23 cellular contexts compared by ENCODE assay signal in genomic region chr15:48416301-48416700, GRCh38.
A peak's percentile ranks its signal among the peaks of the same experiment; 100 is the strongest.
DNase-seq lines count a peak whose midpoint lies in the region; ATAC-seq and TF ChIP-seq lines count a peak whose summit lies in the region.
"Had no signal": no experiment of that assay in that cellular context is flagged by ENCODE, and none has a peak within 500 bp of the region (broad histone marks: within the 10 kb centered on the region; RNA-seq: fewer than 3 reads in every experiment).

No MANE protein-coding gene starts in this region.

- ATAC-seq in GM18868 (IDR thresholded peaks at IDR 0.05; ENCODE audit: unreplicated experiment) (peak; percentile 67), HG03045 (IDR thresholded peaks at IDR 0.05; ENCODE audit: unreplicated experiment) (no peak)

- H2AFZ ChIP-seq in mesenchymal stem cell (ENCODE audit: low read depth, low read length) = no peak overlapping the region
- H2AFZ ChIP-seq: parathyroid adenoma had no signal

- peaks cover 7% of the 10 kb centered on the region for H3K79me1 ChIP-seq in mesenchymal stem cell (replicated peaks; ENCODE audit: low read length, poor library complexity, severe bottlenecking)

- H3K9ac ChIP-seq in adipocyte (ENCODE audit: low read length) = peak overlapping the region; percentile 33
- peak overlapping the region; percentile 1 for H3K9ac ChIP-seq in mesenchymal stem cell (ENCODE audit: low read length)
- H3K9ac ChIP-seq: parathyroid adenoma had no signal

- no peak overlapping the region for H2BK15ac ChIP-seq in mesenchymal stem cell (ENCODE audit: low read depth, poor library complexity, severe bottlenecking)

- H4K8ac ChIP-seq in mesenchymal stem cell (ENCODE audit: low read length) = no peak overlapping the region

- H2BK5ac ChIP-seq in mesenchymal stem cell (ENCODE audit: low read depth, low read length, poor library complexity, severe bottlenecking) = no peak overlapping the region

- H3K27ac ChIP-seq in mesenchymal stem cell (ENCODE audit: low read length, poor library complexity, severe bottlenecking) (no peak overlapping the region), vagina (peak overlapping the region; percentile 65)
- H3K27ac ChIP-seq: adrenal gland, parathyroid adenoma had no signal

- H2BK120ac ChIP-seq in mesenchymal stem cell (ENCODE audit: low read depth, low read length) = no peak overlapping the region

- peaks cover 48% of the 10 kb centered on the region for H3K4me1 ChIP-seq in adipocyte (ENCODE audit: control insufficient read depth, insufficient read depth, low read length)
- H3K4me1 ChIP-seq in mesenchymal stem cell (ENCODE audit: control insufficient read depth, insufficient read depth, low read depth, low read length) = peaks cover 2% of the 10 kb centered on the region
- peaks cover 21% of the 10 kb centered on the region for H3K4me1 ChIP-seq in vagina
- H3K4me1 ChIP-seq: adrenal gland, breast epithelium, parathyroid adenoma had no signal

- TF ChIP-seq CTCF in vagina (IDR thresholded peaks at IDR 0.05) = no peak

- WGBS in mesenchymal stem cell = 74% methylated on average over 3 of the region's 3 CpGs

- no peak overlapping the region for H4K91ac ChIP-seq in mesenchymal stem cell (ENCODE audit: low read length)

- H3K9me3 ChIP-seq in adipocyte (ENCODE audit: control insufficient read depth, low read length) (no peaks in the 10 kb centered on the region), mesenchymal stem cell (ENCODE audit: control insufficient read depth, low read length) (no peaks in the 10 kb centered on the region), vagina (no peaks in the 10 kb centered on the region)
- H3K9me3 ChIP-seq: adrenal gland, breast epithelium had no signal

- H3K4ac ChIP-seq in mesenchymal stem cell (ENCODE audit: low read depth in 1 of 2, low read length in 2 of 2) = no peak overlapping the region

- H2AK5ac ChIP-seq in mesenchymal stem cell (ENCODE audit: low read length, severe bottlenecking) = no peak overlapping the region

- H2BK12ac ChIP-seq in mesenchymal stem cell (ENCODE audit: low read length in 2 of 2) = no peak overlapping the region

- no peak for TF ChIP-seq POLR2A in vagina (IDR thresholded peaks at IDR 0.05)

- H3K27me3 ChIP-seq in adipocyte (replicated peaks; ENCODE audit: control insufficient read depth, insufficient read depth, low read length) (no peaks in the 10 kb centered on the region), mesenchymal stem cell (ENCODE audit: control insufficient read depth in 1 of 2, insufficient read depth in 1 of 2, low read length in 2 of 2) (no peaks in the 10 kb centered on the region), vagina (no peaks in the 10 kb centered on the region)
- H3K27me3 ChIP-seq: adrenal gland, breast epithelium had no signal

- DNase-seq in adipocyte (ENCODE audit: low read depth) (no peak), mesenchymal stem cell (no peak), vagina (ENCODE audit: extremely low spot score in 2 of 2) (no peak), NCI-H146 (lab: John Stamatoyannopoulos, UW) (no peak)
- no peak for DNase-seq in activated CD4-positive, alpha-beta T cell treated with anti-CD3 and anti-CD28 coated beads for 4 hours
- DNase-seq: activated CD4-positive, alpha-beta memory T cell treated with anti-CD3 and anti-CD28 coated beads, Interleukin-2, amount 10 ng/mL, durations not matched to agents 7 days and 5 days; activated CD4-positive, CD25-positive, alpha-beta regulatory T cell treated with anti-CD3 and anti-CD28 coated beads, Interleukin-2, amount 50 U/mL, for 72 hours; activated CD8-positive, alpha-beta memory T cell treated with anti-CD3 and anti-CD28 coated beads, Interleukin-2, amount 50 U/mL, for 4 hours; activated naive CD4-positive, alpha-beta T cell treated with anti-CD3 and anti-CD28 coated beads for 36 hours; adrenal gland; GOT3; hippocampal formation; KBM-7; left cardiac atrium; NCI-H1105; NCI-H2029; NCI-H526; SHP77; stimulated activated CD4-positive, alpha-beta T cell treated with anti-CD3 and anti-CD28 coated beads, Interleukin-1b, Interleukin-23, amount 100 ng/mL, for 48 hours had no signal

- H3K36me3 ChIP-seq in adipocyte (ENCODE audit: control insufficient read depth, insufficient read depth, low read length, severe bottlenecking) (peaks cover 72% of the 10 kb centered on the region), mesenchymal stem cell (ENCODE audit: control insufficient read depth in 1 of 2, insufficient read depth in 2 of 2, low read depth in 1 of 2, low read length in 2 of 2) (peaks cover 46 to 89% of the 10 kb centered on the region in 2 experiments), vagina (peaks cover 0 to 34% of the 10 kb centered on the region in 2 donors)
- H3K36me3 ChIP-seq: breast epithelium had no signal

- H3K4me3 ChIP-seq in adipocyte (ENCODE audit: low read length) (no peak overlapping the region), mesenchymal stem cell (ENCODE audit: insufficient read depth in 1 of 2, low read depth in 1 of 2, low read length in 2 of 2) (no peak overlapping the region), vagina (no peak overlapping the region)
- H3K4me3 ChIP-seq: adrenal gland, breast epithelium had no signal

- intact Hi-C loops in vagina (cut with DNase I) = no loop called here

- H3K4me2 ChIP-seq in mesenchymal stem cell (ENCODE audit: low read length, poor library complexity, severe bottlenecking) = no peak overlapping the region

- H3K23ac ChIP-seq in mesenchymal stem cell (ENCODE audit: low read length in 2 of 2) = no peak overlapping the region

- H3K18ac ChIP-seq in mesenchymal stem cell (ENCODE audit: low read depth in 1 of 2, low read length in 2 of 2) = no peak overlapping the region

- no peak overlapping the region for H3K14ac ChIP-seq in mesenchymal stem cell (ENCODE audit: low read length in 2 of 2)
